ENCODE assay signal across 8 cellular contexts in the genomic region with DNA sequence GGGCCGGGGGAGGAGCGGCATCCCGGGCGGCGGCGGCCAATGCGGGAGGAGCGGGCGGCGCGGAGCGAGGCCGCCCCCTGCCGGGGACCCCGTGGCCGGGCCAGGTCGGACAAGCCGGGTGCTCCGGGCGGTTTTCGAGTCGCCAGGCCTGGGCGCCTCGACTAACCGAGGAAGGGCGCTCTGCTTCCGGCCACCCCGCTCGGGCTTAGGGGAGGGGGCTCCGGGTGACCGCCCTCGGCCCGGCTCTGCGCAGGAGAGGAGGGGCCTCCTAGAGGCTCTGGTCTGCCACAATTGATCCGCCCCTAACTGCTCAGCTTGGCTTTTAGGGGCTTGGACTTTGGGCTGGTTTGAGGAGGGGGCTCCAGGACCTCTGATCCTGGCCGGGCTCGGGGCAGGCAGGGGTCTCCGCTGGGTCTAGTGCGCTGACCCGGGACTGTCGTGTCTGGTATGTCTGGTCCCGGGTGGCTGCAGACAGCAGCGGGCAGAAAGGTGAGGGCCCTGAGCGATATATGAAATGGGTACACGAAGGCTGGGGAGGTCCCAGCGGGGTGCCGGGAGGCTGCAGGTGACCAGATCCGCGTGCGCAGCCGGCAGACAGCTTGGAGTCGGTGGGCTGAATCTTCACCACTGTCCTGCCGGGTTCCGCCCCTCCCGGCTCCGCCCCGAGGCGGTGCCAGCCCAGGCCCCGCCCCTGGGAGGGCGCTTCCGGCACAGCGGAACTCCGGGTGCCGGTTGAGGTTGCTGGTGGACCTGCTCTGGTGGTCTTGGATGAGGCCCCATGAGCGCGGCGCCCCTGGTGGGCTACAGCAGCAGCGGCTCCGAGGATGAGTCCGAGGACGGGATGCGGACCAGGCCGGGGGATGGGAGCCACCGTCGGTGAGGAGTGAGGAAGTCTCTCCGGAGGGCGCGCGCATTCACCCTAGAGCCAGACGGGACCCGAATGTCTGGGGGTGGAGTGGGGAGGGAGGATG. TPM values are rescaled to one million over a fixed set of nuclear protein-coding genes. Genes with fewer than 3 reads are reported as not detected.
DNase-seq lines count a peak whose midpoint lies in the region; ATAC-seq and TF ChIP-seq lines count a peak whose summit lies in the region.

TSS of gene USB1 (plus strand) at position 702 of the 971 bp plus-strand sequence. CDS start at position 779, 77 bp downstream.

- peak within 1 kb of the TSS; percentile 59; the same call in 1 of the 2 replicates for H3K27ac Mint-ChIP-seq in GM23338
- peak within 1 kb of the TSS; percentile 87 for H3K27ac Mint-ChIP-seq in activated naive CD8-positive, alpha-beta T cell

- H3K4me2 ChIP-seq in GM23338: peak within 1 kb of the TSS; percentile 98
- H3K4me2 ChIP-seq in SK-N-SH: peak within 1 kb of the TSS; percentile 100
- H3K4me2 ChIP-seq in parathyroid adenoma (ENCODE audit: low read length): peak within 1 kb of the TSS; percentile 89

- H2AFZ ChIP-seq in GM23338 (peak within 1 kb of the TSS; percentile 99), SK-N-SH (ENCODE audit: low read depth) (peak within 1 kb of the TSS; percentile 97), parathyroid adenoma (peak within 1 kb of the TSS; percentile 100)

- WGBS in SK-N-SH (ENCODE audit: low lambda C conversion rate): 0% methylated on average over 14 of the region's 81 CpGs
- 1% methylated on average over 30 to 34 of the region's 81 CpGs for WGBS in tibial nerve, 2 donors

- H3F3A ChIP-seq in GM23338 (replicated peaks; ENCODE audit: low read depth) (peaks cover 7% of the 10 kb centered on the region), SK-N-SH (replicated peaks; ENCODE audit: insufficient read depth) (peaks cover 4% of the 10 kb centered on the region)

- peaks cover 3% of the 10 kb centered on the region; the same call in 1 of the 2 replicates for H4K20me1 ChIP-seq in GM23338 (replicated peaks; ENCODE audit: insufficient read depth)
- 0 out of 2 replicates have a peak, but pooled peaks cover 6% of the 10 kb centered on the region for H4K20me1 ChIP-seq in SK-N-SH (ENCODE audit: insufficient read depth)

- POLR2A ChIA-PET in SK-N-SH (lab: Yijun Ruan, JAX): interaction anchor here (0.8 kb wide), 1 partner anchor 149 kb away, joined by 4 read pairs; no protein-coding TSS in a partner anchor

- H3K36me3 ChIP-seq in GM23338 (ENCODE audit: insufficient read depth) (peaks cover 8% of the 10 kb centered on the region), SK-N-SH (replicated peaks in 1 of 2; ENCODE audit: control insufficient read depth in 1 of 2, insufficient read depth in 2 of 2, low read length in 1 of 2) (peaks cover 14 to 21% of the 10 kb centered on the region in 2 experiments), parathyroid adenoma (ENCODE audit: control insufficient read depth, insufficient read depth, low read length) (no peaks in the 10 kb centered on the region), tibial nerve (peaks cover 3 to 36% (median 14%) of the 10 kb centered on the region in 3 donors)

- H3K4me1 ChIP-seq in GM23338 (ENCODE audit: insufficient read depth) (peaks cover 8% of the 10 kb centered on the region), SK-N-SH (ENCODE audit: control insufficient read depth in 1 of 2, insufficient read depth in 2 of 2, low read depth in 1 of 2, low read length in 1 of 2) (peaks cover 0 to 18% of the 10 kb centered on the region in 2 experiments; a peak in 2 of 4 replicates), parathyroid adenoma (peaks cover 8% of the 10 kb centered on the region), tibial nerve (peaks cover 0 to 44% (median 22%) of the 10 kb centered on the region in 4 donors)

- CTCF ChIA-PET in SK-N-SH (lab: Yijun Ruan, JAX): interaction anchor here (0.6 to 6.2 kb wide), 47 partner anchors 7 to 487 kb away, joined by 3 to 71 read pairs (median 4); a partner anchor contains a TSS

- ATAC-seq in GM23338: peak; percentile 86

- peaks cover 43% of the 10 kb centered on the region for H3K36me3 Mint-ChIP-seq in GM23338 (ENCODE audit: low read depth)
- peaks cover 4% of the 10 kb centered on the region for H3K36me3 Mint-ChIP-seq in activated naive CD8-positive, alpha-beta T cell

- H3K4me1 Mint-ChIP-seq in GM23338: peaks cover 22% of the 10 kb centered on the region
- peaks cover 58% of the 10 kb centered on the region for H3K4me1 Mint-ChIP-seq in activated naive CD8-positive, alpha-beta T cell (ENCODE audit: low read depth)

- peaks cover 14% of the 10 kb centered on the region for H3K27me3 Mint-ChIP-seq in GM23338 (ENCODE audit: insufficient read depth, low read depth, poor library complexity)
- no peaks in the 10 kb centered on the region for H3K27me3 Mint-ChIP-seq in activated naive CD8-positive, alpha-beta T cell

- H3K9me3 Mint-ChIP-seq in GM23338: no peaks in the 10 kb centered on the region; the same call in 2 of the 3 replicates
- H3K9me3 Mint-ChIP-seq in activated naive CD8-positive, alpha-beta T cell (ENCODE audit: low read depth): no peaks in the 10 kb centered on the region

- peak within 1 kb of the TSS; percentile 95 for H3K4me3 ChIP-seq in GM23338
- peak within 1 kb of the TSS; percentile 88 to 94 for H3K4me3 ChIP-seq in SK-N-SH (ENCODE audit: low read depth in 2 of 2, low read length in 1 of 2)
- peak within 1 kb of the TSS; percentile 75 for H3K4me3 ChIP-seq in parathyroid adenoma (ENCODE audit: low read depth, low read length)
- H3K4me3 ChIP-seq in tibial nerve: peak within 1 kb of the TSS; percentile 64 to 90 (median 80)

- peak; percentile 39 to 71 for TF ChIP-seq POLR2A in tibial nerve (IDR thresholded peaks at IDR 0.05)

- DNase-seq in GM03348 (ENCODE audit: low spot score) (peak; percentile 99), GM23338 (ENCODE audit: low spot score) (peak; percentile 95), LHCN-M2 (ENCODE audit: low read depth) (peak; percentile 79), SK-N-SH (peak; percentile 98), head of caudate nucleus (peak; percentile 58 to 95 (median 89)), tibial nerve (ENCODE audit: low spot score in 2 of 2) (peak; percentile 64 to 68)

- H3K79me2 ChIP-seq in GM23338 (replicated peaks; ENCODE audit: insufficient read depth) (peaks cover 11% of the 10 kb centered on the region; the same call in 1 of the 2 replicates), SK-N-SH (ENCODE audit: insufficient read depth) (peaks cover 25% of the 10 kb centered on the region), parathyroid adenoma (peaks cover 2% of the 10 kb centered on the region)

- no peaks in the 10 kb centered on the region for H3K9me2 ChIP-seq in GM23338 (ENCODE audit: insufficient read depth)
- no peaks in the 10 kb centered on the region for H3K9me2 ChIP-seq in SK-N-SH

- H3K27ac ChIP-seq in GM23338 (ENCODE audit: low read depth): peak within 1 kb of the TSS; percentile 74; the same call in 1 of the 2 replicates
- H3K27ac ChIP-seq in SK-N-SH (ENCODE audit: low read depth in 2 of 2, low read length in 1 of 2): peak within 1 kb of the TSS; percentile 76 to 88
- H3K27ac ChIP-seq in parathyroid adenoma: peak within 1 kb of the TSS; percentile 84
- peak within 1 kb of the TSS; percentile 79 to 94 (median 91) for H3K27ac ChIP-seq in tibial nerve

- intact Hi-C loops in head of caudate nucleus (cut with DNase I): loop anchor here (5.0 to 10.0 kb wide), 2 partner anchors 99 to 246 kb away; no protein-coding TSS in a partner anchor

- H3K27me3 ChIP-seq in GM23338 (ENCODE audit: insufficient read depth): no peaks in the 10 kb centered on the region
- H3K27me3 ChIP-seq in SK-N-SH (ENCODE audit: insufficient read depth): no peaks in the 10 kb centered on the region
- H3K27me3 ChIP-seq in parathyroid adenoma (ENCODE audit: control insufficient read depth, insufficient read depth, low read length): no peaks in the 10 kb centered on the region
- no peaks in the 10 kb centered on the region for H3K27me3 ChIP-seq in tibial nerve

- H3K9ac ChIP-seq in SK-N-SH (peak within 1 kb of the TSS; percentile 89), parathyroid adenoma (peak within 1 kb of the TSS; percentile 28)

- TF ChIP-seq RAD21 in SK-N-SH (IDR thresholded peaks at IDR 0.05; ENCODE audit: low read length): peak; percentile 66

- TF ChIP-seq CTCF in GM23338 (conservative IDR thresholded peaks at IDR 0.05; ENCODE audit: low read depth in 2 of 2): peak; percentile 45 to 63
- peak; percentile 57 for TF ChIP-seq CTCF in SK-N-SH (IDR thresholded peaks at IDR 0.05)
- TF ChIP-seq CTCF in parathyroid adenoma (IDR thresholded peaks at IDR 0.05): peak; percentile 72
- peak; percentile 76 to 94 (median 89) for TF ChIP-seq CTCF in tibial nerve (IDR thresholded peaks at IDR 0.05)

- H3K9me3 ChIP-seq in SK-N-SH (no peaks in the 10 kb centered on the region), parathyroid adenoma (ENCODE audit: control insufficient read depth, low read length) (no peaks in the 10 kb centered on the region), tibial nerve (no peaks in the 10 kb centered on the region)

- TF ChIP-seq EP300 in SK-N-SH (IDR thresholded peaks at IDR 0.05; ENCODE audit: borderline replicate concordance in 1 of 2, low read depth in 1 of 2, low read length in 1 of 2): no peak
- peak in 1 of 2 donors; percentile 73 for TF ChIP-seq EP300 in tibial nerve (IDR thresholded peaks at IDR 0.05)

- peak within 1 kb of the TSS; percentile 90 for H3K4me3 Mint-ChIP-seq in GM23338
- H3K4me3 Mint-ChIP-seq in activated naive CD8-positive, alpha-beta T cell: peak within 1 kb of the TSS; percentile 93

TF ChIP-seq in GM23338, 12 proteins besides CTCF, POLR2A, EP300 and RAD21 (continues in another document):
- TF ChIP-seq CREB1 (CRISPR knock-in tag; IDR thresholded peaks at IDR 0.05; ENCODE audit: low read depth) (peak; percentile 10; the same call in 1 of the 2 replicates), POLR2AphosphoS5 (IDR thresholded peaks at IDR 0.05; ENCODE audit: low read depth) (peak; percentile 93), STAT1 (IDR thresholded peaks at IDR 0.05; ENCODE audit: unreplicated experiment) (no peak)

TF ChIP-seq in SK-N-SH, 30 proteins besides CTCF, POLR2A, EP300 and RAD21 (continues in another document):
- peak; percentile 94 for TF ChIP-seq POLR2AphosphoS5 (IDR thresholded peaks at IDR 0.05; ENCODE audit: low read depth, low read length)
- TF ChIP-seq GABPA (IDR thresholded peaks at IDR 0.05; ENCODE audit: low read depth): peak; percentile 67
- no peak for TF ChIP-seq GATA2 (CRISPR knock-in tag; IDR thresholded peaks at IDR 0.05)
- 0 out of 2 replicates have a peak, but pooled peaks have one; percentile 12 for TF ChIP-seq MXI1 (IDR thresholded peaks at IDR 0.05; ENCODE audit: low read depth, low read length)
- TF ChIP-seq, protein P1, sequence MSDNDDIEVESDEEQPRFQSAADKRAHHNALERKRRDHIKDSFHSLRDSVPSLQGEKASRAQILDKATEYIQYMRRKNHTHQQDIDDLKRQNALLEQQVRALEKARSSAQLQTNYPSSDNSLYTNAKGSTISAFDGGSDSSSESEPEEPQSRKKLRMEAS (IDR thresholded peaks at IDR 0.05; ENCODE audit: low read depth): no peak; the same call in 1 of the 2 replicates
- TF ChIP-seq ELF1 (IDR thresholded peaks at IDR 0.05): peak; percentile 30; the same call in 1 of the 2 replicates

RNA-seq across cellular contexts. Expression of gene USB1, which starts in this region (rescaled TPM):
- total RNA-seq in GM23338 (2014; rRNA removed; shearing (Covaris generic)): 102 and 118 TPM in 2 replicates
- polyA plus RNA-seq in GM23338 (2016; fragmentation: Nextera tagmentation; extraction: Ambion mirVana) (67.1 and 79.6 TPM in 2 replicates), SK-N-SH (2012; rRNA removed) (87.3 and 94.1 TPM in 2 replicates)
- total RNA-seq in LHCN-M2 (2014; rRNA removed) (24.5 and 37.2 TPM in 2 replicates), tibial nerve (10 to 100 TPM; 23.1 to 80.4 (median 31.6) TPM)
- 54.5 TPM for polyA plus RNA-seq in LHCN-M2 (2012)
- polyA plus RNA-seq in SK-N-SH (2012; cell fraction: cytosol; rRNA removed): 53.0 and 69.3 TPM in 2 replicates
- polyA plus RNA-seq in SK-N-SH (2012; cell fraction: nucleus; rRNA removed): 39.0 and 44.4 TPM in 2 replicates

Comparison
In these comparisons a context has a peak if more than half of its experiments do, and no peak if none do; other contexts are left out.
1. Peak in every context shown above with its lines: DNase-seq, ATAC-seq, H3K4me3 ChIP-seq and H3K27ac ChIP-seq.